In genomic region chr2:160353166-160353565, GRCh38 we compare ENCODE assay signal across 9 cellular contexts.
DNase-seq lines count a peak whose midpoint lies in the region; ATAC-seq and TF ChIP-seq lines count a peak whose summit lies in the region.
"Had no signal": no experiment of that assay in that cellular context is flagged by ENCODE, and none has a peak within 500 bp of the region (broad histone marks: within the 10 kb centered on the region; RNA-seq: fewer than 3 reads in every experiment).

No MANE protein-coding gene starts in this region.

- no peak overlapping the region for H3K4me3 ChIP-seq in IMR-90 (ENCODE audit: insufficient read depth, low read depth, low read length)
- H3K4me3 ChIP-seq: BLaER1 treated with 17β-estradiol and CSF1 and Interleukin-3, amounts not matched to agents 10 nM and 100 nM had no signal

- H2BK20ac ChIP-seq in IMR-90 (ENCODE audit: low read depth, low read length), result peak overlapping the region; percentile 52; the same call in 1 of the 2 replicates

- no peak overlapping the region for H4K91ac ChIP-seq in IMR-90 (ENCODE audit: insufficient read depth, low read depth, low read length)

- peaks cover 19% of the 10 kb centered on the region for H3K9me1 ChIP-seq in IMR-90 (ENCODE audit: insufficient read depth, low read length)

- no peak overlapping the region for H3K9ac ChIP-seq in IMR-90 (ENCODE audit: low read depth, low read length)
- H3K9ac ChIP-seq: BLaER1 treated with 17β-estradiol and CSF1 and Interleukin-3, amounts not matched to agents 10 nM and 100 nM had no signal

- peak; percentile 79 for ATAC-seq in activated CD4-positive, alpha-beta T cell treated with anti-CD3 and anti-CD28 coated beads for 36 hours
- no peak for ATAC-seq in IMR-90 (ENCODE audit: low read depth)
- no peak for ATAC-seq in omental fat pad (ENCODE audit: low FRiP score)
- no peak for ATAC-seq in HG02571 (IDR thresholded peaks at IDR 0.05; ENCODE audit: unreplicated experiment)

- no peaks in the 10 kb centered on the region for H3K9me3 ChIP-seq in IMR-90 (ENCODE audit: control insufficient read depth, insufficient read depth, low read length)
- H3K9me3 ChIP-seq: BLaER1 treated with 17β-estradiol and CSF1 and Interleukin-3, amounts not matched to agents 10 nM and 100 nM had no signal

- peak; percentile 10; the same call in 1 of the 2 replicates for TF ChIP-seq RAD21 in IMR-90 (IDR thresholded peaks at IDR 0.05; ENCODE audit: low read length)

- intact Hi-C loops in activated CD4-positive, alpha-beta T cell treated with anti-CD3 and anti-CD28 coated beads for 36 hours (cut with DNase I, micrococcal nuclease), result loop anchor here (5.0 to 10.0 kb wide), 2 partner anchors 619 to 642 kb away; no protein-coding TSS in a partner anchor
- intact Hi-C loops in IMR-90 (cut with micrococcal nuclease), result no loop called here

- TF ChIP-seq POLR2A in IMR-90 (IDR thresholded peaks at IDR 0.05; ENCODE audit: low read depth, low read length), result no peak

- no peak overlapping the region for H3K4me3 Mint-ChIP-seq in activated CD4-positive, alpha-beta T cell treated with anti-CD3 and anti-CD28 coated beads for 36 hours
- H3K4me3 Mint-ChIP-seq in activated CD4-positive, alpha-beta memory T cell treated with anti-CD3 and anti-CD28 coated beads, Interleukin-2, amount 10 ng/mL, durations not matched to agents 7 days and 5 days, result no peak overlapping the region
- no peak overlapping the region for H3K4me3 Mint-ChIP-seq in osteocyte (ENCODE audit: unreplicated experiment)

- H3K14ac ChIP-seq in IMR-90 (replicated peaks; ENCODE audit: low read depth, low read length), result no peak overlapping the region; the same call in 1 of the 2 replicates

- H2BK120ac ChIP-seq in IMR-90 (ENCODE audit: low read depth, low read length), result no peak overlapping the region

- H3K23ac ChIP-seq in IMR-90 (ENCODE audit: low read depth, low read length), result no peak overlapping the region; the same call in 1 of the 2 replicates

- no peaks in the 10 kb centered on the region for H3K27me3 Mint-ChIP-seq in activated CD4-positive, alpha-beta T cell treated with anti-CD3 and anti-CD28 coated beads for 36 hours
- H3K27me3 Mint-ChIP-seq in activated CD4-positive, alpha-beta memory T cell treated with anti-CD3 and anti-CD28 coated beads, Interleukin-2, amount 10 ng/mL, durations not matched to agents 7 days and 5 days, result no peaks in the 10 kb centered on the region
- no peaks in the 10 kb centered on the region for H3K27me3 Mint-ChIP-seq in osteocyte (ENCODE audit: unreplicated experiment)

- H3K56ac ChIP-seq in IMR-90 (ENCODE audit: extremely low read depth, insufficient read depth, low read length), result no peak overlapping the region

- POLR2A ChIA-PET in activated CD4-positive, alpha-beta T cell treated with anti-CD3 and anti-CD28 coated beads for 36 hours (lab: Charles Lee), result interaction anchor here (0.6 kb wide), 1 partner anchor 163 kb away, joined by 3 read pairs; no protein-coding TSS in a partner anchor
- POLR2A ChIA-PET in IMR-90 (lab: Charles Lee; ENCODE audit: unreplicated experiment), result no interaction called here
- POLR2A ChIA-PET in activated CD4-positive, alpha-beta memory T cell treated with anti-CD3 and anti-CD28 coated beads, Interleukin-2, amount 10 ng/mL, durations not matched to agents 7 days and 5 days (lab: Charles Lee), result interaction anchor here (0.7 to 1.0 kb wide), 2 partner anchors 54 to 55 kb away, joined by 3 read pairs; no protein-coding TSS in a partner anchor

- no peak for TF ChIP-seq CTCF in IMR-90 (conservative IDR thresholded peaks at IDR 0.05; ENCODE audit: low read depth, low read length)
- TF ChIP-seq CTCF in osteocyte (IDR thresholded peaks at IDR 0.05), result peak; percentile 48
- TF ChIP-seq CTCF in omental fat pad (IDR thresholded peaks at IDR 0.05), result no peak

- CTCF ChIA-PET in activated CD4-positive, alpha-beta T cell treated with anti-CD3 and anti-CD28 coated beads for 36 hours (lab: Charles Lee), result interaction anchor here (0.7 to 2.2 kb wide), 11 partner anchors 10 to 640 kb away, joined by 3 to 12 read pairs (median 4); no protein-coding TSS in a partner anchor
- CTCF ChIA-PET in IMR-90 (lab: Yijun Ruan, JAX), result interaction anchor here (0.6 to 1.0 kb wide), 3 partner anchors 23 to 520 kb away, joined by 3 to 5 read pairs (median 3); no protein-coding TSS in a partner anchor
- CTCF ChIA-PET in activated CD4-positive, alpha-beta memory T cell treated with anti-CD3 and anti-CD28 coated beads, Interleukin-2, amount 10 ng/mL, durations not matched to agents 7 days and 5 days (lab: Charles Lee), result interaction anchor here (0.9 to 2.3 kb wide), 9 partner anchors 18 to 710 kb away, joined by 3 to 7 read pairs (median 3); no protein-coding TSS in a partner anchor

- H3K4me1 ChIP-seq in IMR-90 (ENCODE audit: control insufficient read depth, insufficient read depth, low read length), result peaks cover 25% of the 10 kb centered on the region

- no peak overlapping the region for H3K4me2 ChIP-seq in IMR-90 (ENCODE audit: low read depth, low read length)

- H3K4me1 Mint-ChIP-seq in activated CD4-positive, alpha-beta T cell treated with anti-CD3 and anti-CD28 coated beads for 36 hours, result peaks cover 80% of the 10 kb centered on the region
- peaks cover 13% of the 10 kb centered on the region for H3K4me1 Mint-ChIP-seq in activated CD4-positive, alpha-beta memory T cell treated with anti-CD3 and anti-CD28 coated beads, Interleukin-2, amount 10 ng/mL, durations not matched to agents 7 days and 5 days
- peaks cover 76% of the 10 kb centered on the region for H3K4me1 Mint-ChIP-seq in osteocyte (ENCODE audit: unreplicated experiment)

- no CpG with 5 or more reads among the region's 1 CpG for WGBS in IMR-90 (ENCODE audit: extremely low coverage in 2 of 2, insufficient read length in 1 of 2), 2 experiments

- H3K18ac ChIP-seq in IMR-90 (ENCODE audit: low read depth, low read length), result no peak overlapping the region

- H2AK5ac ChIP-seq in IMR-90 (ENCODE audit: low read depth, low read length), result no peak overlapping the region

- H3K79me1 ChIP-seq in IMR-90 (ENCODE audit: low read depth in 1 of 2, low read length in 2 of 2), result peaks cover 34 to 83% of the 10 kb centered on the region in 2 experiments

- no peak overlapping the region for H2BK15ac ChIP-seq in IMR-90 (ENCODE audit: low read depth, low read length)

- H2BK5ac ChIP-seq in IMR-90 (ENCODE audit: low read depth, low read length, poor library complexity, severe bottlenecking), result peak overlapping the region; percentile 95

- dilution Hi-C loops in IMR-90 (cut with HindIII; ENCODE audit: low sequenced_read_pairs, unreplicated experiment), result no loop called here

- H4K20me1 ChIP-seq in IMR-90 (ENCODE audit: insufficient read depth, low read length), result peaks cover 70% of the 10 kb centered on the region

- H3K27ac Mint-ChIP-seq in activated CD4-positive, alpha-beta T cell treated with anti-CD3 and anti-CD28 coated beads for 36 hours, result no peak overlapping the region
- no peak overlapping the region for H3K27ac Mint-ChIP-seq in activated CD4-positive, alpha-beta memory T cell treated with anti-CD3 and anti-CD28 coated beads, Interleukin-2, amount 10 ng/mL, durations not matched to agents 7 days and 5 days
- H3K27ac Mint-ChIP-seq in osteocyte (ENCODE audit: unreplicated experiment), result peak overlapping the region; percentile 56

- H4K8ac ChIP-seq in IMR-90 (ENCODE audit: low read depth in 2 of 2, low read length in 2 of 2), result peak overlapping the region in 1 of 2 experiments; percentile 51; a peak in 1 of 4 replicates

- peaks cover 11% of the 10 kb centered on the region for H3K36me3 ChIP-seq in IMR-90 (ENCODE audit: control insufficient read depth, insufficient read depth, low read length)

- H3K36me3 Mint-ChIP-seq in activated CD4-positive, alpha-beta T cell treated with anti-CD3 and anti-CD28 coated beads for 36 hours (ENCODE audit: low read depth), result peaks cover 32% of the 10 kb centered on the region
- peaks cover 22% of the 10 kb centered on the region for H3K36me3 Mint-ChIP-seq in activated CD4-positive, alpha-beta memory T cell treated with anti-CD3 and anti-CD28 coated beads, Interleukin-2, amount 10 ng/mL, durations not matched to agents 7 days and 5 days (ENCODE audit: low read depth)
- H3K36me3 Mint-ChIP-seq in osteocyte (ENCODE audit: unreplicated experiment), result peaks cover 28% of the 10 kb centered on the region

- no peak overlapping the region for H2AFZ ChIP-seq in IMR-90 (replicated peaks; ENCODE audit: low read length, poor library complexity)

- peak overlapping the region; percentile 55; the same call in 1 of the 2 replicates for H3K27ac ChIP-seq in IMR-90 (ENCODE audit: insufficient read depth, low read length)
- H3K27ac ChIP-seq: BLaER1 treated with 17β-estradiol and CSF1 and Interleukin-3, amounts not matched to agents 10 nM and 100 nM had no signal

- DNase-seq in activated CD4-positive, alpha-beta T cell treated with anti-CD3 and anti-CD28 coated beads for 36 hours, result peak; percentile 34
- no peak for DNase-seq in activated CD4-positive, alpha-beta T cell treated with anti-CD3 and anti-CD28 coated beads for 1 hour
- DNase-seq in IMR-90 (no peak), osteocyte (ENCODE audit: extremely low spot score, unreplicated experiment) (no peak), omental fat pad (ENCODE audit: low spot score) (no peak), KG1 (lab: John Stamatoyannopoulos, UW) (no peak)
- peak; percentile 31 for DNase-seq in activated CD4-positive, alpha-beta memory T cell treated with anti-CD3 and anti-CD28 coated beads, Interleukin-2, amount 10 ng/mL, durations not matched to agents 7 days and 5 days

- H3K9me3 Mint-ChIP-seq in activated CD4-positive, alpha-beta T cell treated with anti-CD3 and anti-CD28 coated beads for 36 hours (ENCODE audit: low read depth), result no peaks in the 10 kb centered on the region
- H3K9me3 Mint-ChIP-seq in activated CD4-positive, alpha-beta memory T cell treated with anti-CD3 and anti-CD28 coated beads, Interleukin-2, amount 10 ng/mL, durations not matched to agents 7 days and 5 days, result no peaks in the 10 kb centered on the region
- H3K9me3 Mint-ChIP-seq in osteocyte (ENCODE audit: unreplicated experiment), result no peaks in the 10 kb centered on the region

- BruUV-seq in IMR-90 (replicated peaks; lab: Mats Ljungman, UMichigan), result no TSS peak

- in situ Hi-C loops in IMR-90 (cut with MboI; ENCODE audit: low sequenced_read_pairs), result no loop called here

- no peak overlapping the region for H2AK9ac ChIP-seq in IMR-90 (replicated peaks; ENCODE audit: low read depth, low read length, poor library complexity)

- H3K27me3 ChIP-seq in IMR-90 (ENCODE audit: control insufficient read depth, insufficient read depth, low read length), result no peaks in the 10 kb centered on the region
- H3K27me3 ChIP-seq: BLaER1 treated with 17β-estradiol and CSF1 and Interleukin-3, amounts not matched to agents 10 nM and 100 nM had no signal

- H3K4ac ChIP-seq in IMR-90 (ENCODE audit: low read depth, low read length), result no peak overlapping the region

- no peak overlapping the region for H4K5ac ChIP-seq in IMR-90 (ENCODE audit: low read depth, low read length)

TF ChIP-seq in IMR-90, 13 proteins besides CTCF, POLR2A, EP300 and RAD21 (continues in another document):
- TF ChIP-seq NFE2L2 (IDR thresholded peaks at IDR 0.05; ENCODE audit: low read depth, low read length) (no peak), RFX5 (IDR thresholded peaks at IDR 0.05; ENCODE audit: low read depth, low read length) (no peak), FOS (IDR thresholded peaks at IDR 0.05; ENCODE audit: low read depth, low read length) (no peak)

Comparison
In these comparisons a context has a peak if more than half of its experiments do, and no peak if none do; other contexts are left out.
1. DNase-seq: peak in activated CD4-positive, alpha-beta T cell treated with anti-CD3 and anti-CD28 coated beads for 36 hours (single experiment) and activated CD4-positive, alpha-beta memory T cell treated with anti-CD3 and anti-CD28 coated beads, Interleukin-2, amount 10 ng/mL, durations not matched to agents 7 days and 5 days (single experiment); none in activated CD4-positive, alpha-beta T cell treated with anti-CD3 and anti-CD28 coated beads for 1 hour (single experiment), IMR-90 (single experiment), osteocyte (single experiment), omental fat pad (single experiment) and KG1 (single experiment).